36 cellular contexts compared by ENCODE assay signal in genomic region chr2:158066046-158066713, GRCh38. TPM values are rescaled to one million over a fixed set of nuclear protein-coding genes. Genes with fewer than 3 reads are reported as not detected.
"Had no signal": no experiment of that assay in that cellular context is flagged by ENCODE, and none has a peak within 500 bp of the region (broad histone marks: within the 10 kb centered on the region; RNA-seq: fewer than 3 reads in every experiment).

No MANE protein-coding gene starts in this region.

- H3K4me1 ChIP-seq: body of pancreas, breast epithelium had no signal

- H3K9me3 ChIP-seq: adrenal gland, breast epithelium had no signal

- H3K4me3 ChIP-seq: adrenal gland, body of pancreas, breast epithelium had no signal

- H3K27me3 ChIP-seq: adrenal gland, body of pancreas, brain microvascular endothelial cell, breast epithelium had no signal

- ATAC-seq: activated CD8-positive, alpha-beta T cell treated with anti-CD3 and anti-CD28 coated beads for 36 hours; activated naive CD4-positive, alpha-beta T cell treated with anti-CD3 and anti-CD28 coated beads, Interleukin-2, amount 50 U/mL, for 72 hours; activated T-cell treated with anti-CD3 and anti-CD28 coated beads, Interleukin-2, amount 50 U/mL, for 4 hours; activated T-cell treated with anti-CD3 and anti-CD28 coated beads, Interleukin-2, amount 50 U/mL, for 72 hours; activated T-helper 17 cell treated with anti-CD3 and anti-CD28 coated beads, Interleukin-2, amount 50 U/mL, for 72 hours; body of pancreas had no signal

- H3K27ac ChIP-seq: adrenal gland, body of pancreas, brain microvascular endothelial cell, breast epithelium, VCaP had no signal

- H3K36me3 ChIP-seq: adrenal gland, brain microvascular endothelial cell, breast epithelium had no signal

- FAIRE-seq: astrocyte, TTC549 had no signal

- DNase-seq: activated B cell treated with CpG ODN at 0.5 μM for 24 hours; activated CD4-positive, alpha-beta memory T cell treated with anti-CD3 and anti-CD28 coated beads for 36 hours; activated CD4-positive, alpha-beta T cell treated with anti-CD3 and anti-CD28 coated beads for 4 hours; activated CD4-positive, alpha-beta T cell treated with anti-CD3 and anti-CD28 coated beads, Interleukin-2, amount 10 ng/mL, durations not matched to agents 24 days and 14 days; activated CD4-positive, alpha-beta T cell treated with anti-CD3 and anti-CD28 coated beads, Interleukin-2, amount 50 U/mL, for 1 hour; activated CD4-positive, alpha-beta T cell treated with anti-CD3 and anti-CD28 coated beads, Interleukin-2, amount 50 U/mL, for 4 hours; activated CD4-positive, CD25-positive, alpha-beta regulatory T cell treated with anti-CD3 and anti-CD28 coated beads, Interleukin-2, amount 50 U/mL, for 72 hours; activated CD8-positive, alpha-beta memory T cell treated with anti-CD3 and anti-CD28 coated beads, Interleukin-2, amount 50 U/mL, for 4 hours; activated CD8-positive, alpha-beta T cell treated with anti-CD3 and anti-CD28 coated beads for 36 hours; activated effector memory CD4-positive, alpha-beta T cell treated with anti-CD3 and anti-CD28 coated beads, Interleukin-2, amount 50 U/mL, for 16 hours; activated gamma-delta T cell treated with Interleukin-2 at 50 U/mL for 16 hours; activated naive CD4-positive, alpha-beta T cell; activated naive CD4-positive, alpha-beta T cell treated with anti-CD3 and anti-CD28 coated beads for 36 hours; activated naive CD4-positive, alpha-beta T cell treated with anti-CD3 and anti-CD28 coated beads, Interleukin-2, amount 50 U/mL, for 16 hours; activated naive CD8-positive, alpha-beta T cell treated with anti-CD3 and anti-CD28 coated beads for 36 hours; activated T-cell treated with anti-CD3 and anti-CD28 coated beads for 4 hours; activated T-cell treated with anti-CD3 and anti-CD28 coated beads, Interleukin-2, amount 50 U/mL, for 1 hour; activated T-cell treated with anti-CD3 and anti-CD28 coated beads, Interleukin-2, amount 50 U/mL, for 4 hours; activated T-cell treated with anti-CD3 and anti-CD28 coated beads, Interleukin-2, amount 50 U/mL, for 72 hours; adrenal gland; amniotic stem cell; aorta; body of pancreas; brain microvascular endothelial cell; central memory CD4-positive, alpha-beta T cell; T-helper 2 cell; T-helper 9 cell had no signal

RNA-seq across cellular contexts. Expression of gene UPP2, which starts 35.5 kb away (rescaled TPM):
- total RNA-seq: activated B cell treated with CpG ODN at 0.5 μM for 24 hours; activated CD4-positive, alpha-beta memory T cell treated with anti-CD3 and anti-CD28 coated beads for 36 hours; activated CD4-positive, alpha-beta T cell treated with anti-CD3 and anti-CD28 coated beads, Interleukin-2, amount 10 ng/mL, durations not matched to agents 24 days and 14 days; activated CD8-positive, alpha-beta memory T cell treated with anti-CD3 and anti-CD28 coated beads for 36 hours; activated CD8-positive, alpha-beta T cell treated with anti-CD3 and anti-CD28 coated beads for 36 hours; activated naive CD4-positive, alpha-beta T cell treated with anti-CD3 and anti-CD28 coated beads for 36 hours; activated naive CD4-positive, alpha-beta T cell treated with anti-CD3 and anti-CD28 coated beads, Interleukin-2, amount 50 U/mL, for 72 hours; activated naive CD8-positive, alpha-beta T cell treated with anti-CD3 and anti-CD28 coated beads for 36 hours; activated T-cell treated with anti-CD3 and anti-CD28 coated beads, Interleukin-2, amount 50 U/mL, for 4 hours; activated T-cell treated with anti-CD3 and anti-CD28 coated beads, Interleukin-2, amount 50 U/mL, for 72 hours; activated T-helper 1 cell treated with anti-CD3 and anti-CD28 coated beads, Interleukin-12 subunit alpha, Interleukin-12 subunit beta, Interleukin-2, Interleukin-4 antibody, amounts not matched to agents 30 ng/mL and 10 ng/mL and 1 ng/mL, durations not matched to agents 14 hours and 24 hours and 36 hours; activated T-helper 17 cell treated with anti-CD3 and anti-CD28 coated beads, Interleukin-2, amount 50 U/mL, for 72 hours; aorta; astrocyte; body of pancreas; cardiac septum had no signal
- polyA plus RNA-seq: aorta had no signal
